Comparison of ENCODE assay signal across 13 cellular contexts in the genomic region with DNA sequence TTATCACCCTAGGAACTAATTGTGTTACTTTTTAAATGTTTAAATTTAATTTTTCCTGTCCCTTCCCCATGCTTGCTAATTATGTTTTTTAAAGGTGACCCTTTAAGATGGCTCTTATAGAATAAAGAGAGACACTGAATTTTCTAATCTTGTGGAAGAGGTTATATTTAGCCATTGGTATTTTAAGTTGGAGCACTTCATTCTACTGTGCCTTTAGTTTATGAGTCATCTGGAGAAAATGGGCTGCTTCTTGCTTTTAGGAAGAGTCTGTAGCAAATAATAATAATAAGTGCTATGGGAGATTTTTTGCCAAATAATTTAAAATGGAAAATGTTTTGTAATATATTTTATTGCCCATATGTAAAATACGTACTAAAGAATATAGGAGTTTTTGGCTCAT.
DNase-seq lines count a peak whose midpoint lies in the region; ATAC-seq and TF ChIP-seq lines count a peak whose summit lies in the region.
"Had no signal": no experiment of that assay in that cellular context is flagged by ENCODE, and none has a peak within 500 bp of the region (broad histone marks: within the 10 kb centered on the region; RNA-seq: fewer than 3 reads in every experiment).

No MANE protein-coding gene starts in this region.

- peak overlapping the region; percentile 1 for H3K4me3 Mint-ChIP-seq in chondrocyte (ENCODE audit: unreplicated experiment)

- DNase-seq in cardiac muscle cell (ENCODE audit: low read depth in 1 of 2, low spot score in 1 of 2): peak; percentile 58
- DNase-seq in cardiac septum (ENCODE audit: low spot score): no peak
- no peak for DNase-seq in chondrocyte (ENCODE audit: low spot score)
- no peak for DNase-seq in lower lobe of right lung
- no peak for DNase-seq in aorta
- DNase-seq: activated CD4-positive, alpha-beta T cell treated with anti-CD3 and anti-CD28 coated beads for 1 hour; cortex of kidney; mammary epithelial cell; NCI-H69 had no signal

- no peaks in the 10 kb centered on the region for H3K27me3 ChIP-seq in cardiac muscle cell
- no peaks in the 10 kb centered on the region for H3K27me3 ChIP-seq in lower lobe of right lung (ENCODE audit: low read depth)
- H3K27me3 ChIP-seq in aorta (ENCODE audit: control insufficient read depth in 1 of 2, insufficient read depth in 2 of 2, low read length in 1 of 2): no peaks in the 10 kb centered on the region

- H3K4me1 ChIP-seq in cardiac muscle cell (ENCODE audit: low read depth) (peaks cover 47% of the 10 kb centered on the region), lower lobe of right lung (peaks cover 10% of the 10 kb centered on the region), aorta (ENCODE audit: control insufficient read depth in 1 of 2, insufficient read depth in 2 of 2, low read length in 2 of 2) (peaks cover 0 to 2% of the 10 kb centered on the region in 2 donors)

- H3K9me3 ChIP-seq in cardiac muscle cell (ENCODE audit: low read depth) (no peaks in the 10 kb centered on the region), lower lobe of right lung (no peaks in the 10 kb centered on the region), aorta (ENCODE audit: control insufficient read depth, low read length) (no peaks in the 10 kb centered on the region)

- H3K27ac Mint-ChIP-seq in chondrocyte (ENCODE audit: unreplicated experiment): peak overlapping the region; percentile 97

- no peaks in the 10 kb centered on the region for H3K27me3 Mint-ChIP-seq in chondrocyte (ENCODE audit: low read depth)

- intact Hi-C loops in cardiac septum (cut with DNase I): no loop called here
- intact Hi-C loops in lower lobe of right lung (cut with DNase I): no loop called here
- intact Hi-C loops in aorta (cut with DNase I): loop anchor here in 1 of 2 donors (5.0 kb wide), 1 partner anchor 537 kb away; the partner anchor contains the start of gene KAT6B

- ATAC-seq in lower lobe of right lung: peak in 1 of 2 donors; percentile 61
- ATAC-seq in aorta (ENCODE audit: low FRiP score): peak; percentile 79
- ATAC-seq in HG03521 (IDR thresholded peaks at IDR 0.05; ENCODE audit: unreplicated experiment): no peak
- no peak for ATAC-seq in HG03378 (IDR thresholded peaks at IDR 0.05; ENCODE audit: unreplicated experiment)
- ATAC-seq in GM19351 (IDR thresholded peaks at IDR 0.05; ENCODE audit: unreplicated experiment): no peak

- H3K4me3 ChIP-seq in cardiac muscle cell (no peak overlapping the region), lower lobe of right lung (no peak overlapping the region), aorta (ENCODE audit: low read length in 2 of 2) (no peak overlapping the region)
- H3K4me3 ChIP-seq: SK-N-MC had no signal

- WGBS in aorta, 2 donors: 0 to 13% methylated on average over 1 of the region's 1 CpG

- TF ChIP-seq CTCF in cardiac muscle cell (IDR thresholded peaks at IDR 0.05; ENCODE audit: low read depth, low read length) (no peak), chondrocyte (IDR thresholded peaks at IDR 0.05) (no peak), lower lobe of right lung (IDR thresholded peaks at IDR 0.05) (no peak)

- H3K36me3 Mint-ChIP-seq in chondrocyte (ENCODE audit: low read depth): peaks cover 1% of the 10 kb centered on the region

- peaks cover 2% of the 10 kb centered on the region for H3K9me3 Mint-ChIP-seq in chondrocyte (ENCODE audit: low read depth)

- H3K27ac ChIP-seq in cardiac muscle cell: peak overlapping the region; percentile 94
- H3K27ac ChIP-seq in lower lobe of right lung: peak overlapping the region; percentile 14
- peak overlapping the region in 1 of 2 donors; percentile 44 for H3K27ac ChIP-seq in aorta (ENCODE audit: low read depth in 1 of 2, low read length in 2 of 2)
- H3K27ac ChIP-seq: SK-N-MC had no signal

- no peaks in the 10 kb centered on the region for H3K36me3 ChIP-seq in cardiac muscle cell
- no peaks in the 10 kb centered on the region for H3K36me3 ChIP-seq in lower lobe of right lung
- no peaks in the 10 kb centered on the region for H3K36me3 ChIP-seq in aorta (ENCODE audit: control insufficient read depth in 1 of 2, insufficient read depth in 2 of 2, low read length in 1 of 2)

- peaks cover 60% of the 10 kb centered on the region for H3K4me1 Mint-ChIP-seq in chondrocyte (ENCODE audit: low read depth)

Comparison
In these comparisons a context has a peak if more than half of its experiments do, and no peak if none do; other contexts are left out.
1. DNase-seq: peak in cardiac muscle cell (2 of 2); none in cardiac septum (single experiment), chondrocyte (single experiment), lower lobe of right lung (single experiment) and aorta (0 of 2).